In the genomic region with DNA sequence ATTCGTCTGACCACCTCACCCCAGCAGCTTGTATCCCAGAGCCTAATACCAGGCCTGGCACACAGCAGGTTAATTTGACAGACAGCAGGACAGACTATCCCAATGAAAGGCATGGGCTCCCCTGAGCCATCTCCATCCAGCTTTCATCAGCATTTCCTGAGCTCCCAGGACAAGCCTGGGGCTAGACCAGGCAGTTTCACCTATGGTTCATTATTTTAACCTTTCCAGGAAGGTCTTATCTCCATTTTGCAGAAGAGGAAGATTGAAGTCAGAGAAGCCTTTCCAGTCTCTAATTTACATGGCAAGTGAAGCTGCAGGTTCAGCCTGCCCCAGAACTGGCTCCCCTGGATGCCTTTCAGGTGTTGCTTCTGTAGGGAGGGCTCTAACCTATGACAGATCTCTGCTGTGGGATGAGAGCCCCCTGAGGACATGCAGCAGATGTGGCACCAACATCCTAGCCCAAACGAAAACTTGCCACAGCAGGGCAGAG, we compare ENCODE assay signal across 15 cellular contexts. TPM values are rescaled to one million over a fixed set of nuclear protein-coding genes. Genes with fewer than 3 reads are reported as not detected.
DNase-seq lines count a peak whose midpoint lies in the region; ATAC-seq and TF ChIP-seq lines count a peak whose summit lies in the region.
"Had no signal": no experiment of that assay in that cellular context is flagged by ENCODE, and none has a peak within 500 bp of the region (broad histone marks: within the 10 kb centered on the region; RNA-seq: fewer than 3 reads in every experiment).

No MANE protein-coding gene starts in this region.

- no peak for TF ChIP-seq CTCF in neutrophil (IDR thresholded peaks at IDR 0.05)

- H3K4me1 ChIP-seq in CD4-positive, alpha-beta memory T cell (ENCODE audit: insufficient read depth, low read length) = peaks cover 63% of the 10 kb centered on the region
- H3K4me1 ChIP-seq in esophagus (ENCODE audit: control insufficient read depth in 2 of 2, insufficient read depth in 2 of 2, low read length in 1 of 2) = peaks cover 5 to 29% of the 10 kb centered on the region in 2 donors
- H3K4me1 ChIP-seq in neutrophil (ENCODE audit: control insufficient read depth in 1 of 2, insufficient read depth in 1 of 2, low read depth in 1 of 2, low read length in 1 of 2) = peaks cover 28 to 35% of the 10 kb centered on the region in 2 experiments

- no peak overlapping the region for H3K4me3 Mint-ChIP-seq in CD4-positive, alpha-beta memory T cell
- H3K4me3 Mint-ChIP-seq: activated T-cell treated with anti-CD3 and anti-CD28 coated beads, Interleukin-2, amount 50 U/mL, for 72 hours had no signal

- POLR2A ChIA-PET in CD4-positive, alpha-beta memory T cell (lab: Charles Lee; ENCODE audit: partially characterized antibody) = interaction anchor here (1.0 to 1.8 kb wide), 2 partner anchors 17 to 66 kb away, joined by 5 to 9 read pairs; a partner anchor contains a TSS

- H3K36me3 ChIP-seq in CD4-positive, alpha-beta memory T cell (ENCODE audit: insufficient read depth, low read length) = no peaks in the 10 kb centered on the region
- H3K36me3 ChIP-seq in esophagus (ENCODE audit: control insufficient read depth in 2 of 2, insufficient read depth in 2 of 2, low read length in 1 of 2) (no peaks in the 10 kb centered on the region), neutrophil (no peaks in the 10 kb centered on the region)
- H3K36me3 ChIP-seq: breast epithelium had no signal

- no peak overlapping the region for H3K4me3 ChIP-seq in CD4-positive, alpha-beta memory T cell (ENCODE audit: low read length in 2 of 2)
- no peak overlapping the region for H3K4me3 ChIP-seq in esophagus (ENCODE audit: low read depth in 1 of 2, low read length in 2 of 2)
- no peak overlapping the region for H3K4me3 ChIP-seq in neutrophil (ENCODE audit: low read depth in 1 of 2, low read length in 1 of 2)
- H3K4me3 ChIP-seq: breast epithelium, heart left ventricle had no signal

- H3K27me3 ChIP-seq in CD4-positive, alpha-beta memory T cell (ENCODE audit: insufficient read depth, low read length) = no peaks in the 10 kb centered on the region
- H3K27me3 ChIP-seq in esophagus (ENCODE audit: control insufficient read depth in 1 of 2, insufficient read depth in 2 of 2, low read length in 2 of 2) = no peaks in the 10 kb centered on the region
- no peaks in the 10 kb centered on the region for H3K27me3 ChIP-seq in neutrophil
- H3K27me3 ChIP-seq: BE2C, breast epithelium, heart left ventricle had no signal

- WGBS in esophagus, 2 donors = 69 to 80% methylated on average over 2 of the region's 2 CpGs

- no peaks in the 10 kb centered on the region for H3K9me3 ChIP-seq in CD4-positive, alpha-beta memory T cell (ENCODE audit: control insufficient read depth in 1 of 2, low read length in 2 of 2)
- H3K9me3 ChIP-seq in esophagus (ENCODE audit: control insufficient read depth in 2 of 2, insufficient read depth in 1 of 2, low read depth in 1 of 2, low read length in 1 of 2) (no peaks in the 10 kb centered on the region), neutrophil (no peaks in the 10 kb centered on the region)
- H3K9me3 ChIP-seq: BE2C, breast epithelium, heart left ventricle had no signal

- H3K9me3 Mint-ChIP-seq in CD4-positive, alpha-beta memory T cell = peaks cover 0 to 2% (median 0%) of the 10 kb centered on the region in 8 donors

- H3K4me1 Mint-ChIP-seq in CD4-positive, alpha-beta memory T cell = peaks cover 50 to 91% (median 68%) of the 10 kb centered on the region in 4 donors

- CTCF ChIA-PET in CD4-positive, alpha-beta memory T cell (lab: Charles Lee; ENCODE audit: partially characterized antibody) = interaction anchor here (0.7 to 1.1 kb wide), 4 partner anchors 9 to 54 kb away, joined by 3 read pairs; no protein-coding TSS in a partner anchor

- DNase-seq in CD4-positive, alpha-beta memory T cell = no peak
- DNase-seq in OCI-M1 (lab: John Stamatoyannopoulos, UW) (peak; percentile 80), DMS53 (lab: John Stamatoyannopoulos, UW) (no peak), foreskin melanocyte (no peak), DMS53 treated with DMSO at 0.1 percent for 48 hours (lab: John Stamatoyannopoulos, UW; ENCODE audit: unreplicated experiment) (no peak)
- DNase-seq: activated CD4-positive, alpha-beta T cell treated with anti-CD3 and anti-CD28 coated beads for 4 hours; activated T-cell treated with anti-CD3 and anti-CD28 coated beads, Interleukin-2, amount 50 U/mL, for 72 hours; BE2C; heart left ventricle; MM.1S had no signal

- no peaks in the 10 kb centered on the region for H3K27me3 Mint-ChIP-seq in CD4-positive, alpha-beta memory T cell

- intact Hi-C loops in CD4-positive, alpha-beta memory T cell (cut with micrococcal nuclease) = no loop called here

- peaks cover 4 to 14% of the 10 kb centered on the region in 2 donors for H3K36me3 Mint-ChIP-seq in CD4-positive, alpha-beta memory T cell

- H3K27ac Mint-ChIP-seq in CD4-positive, alpha-beta memory T cell = peak overlapping the region in 4 of 7 donors; percentile 42 to 52 (median 49)
- H3K27ac Mint-ChIP-seq: activated T-cell treated with anti-CD3 and anti-CD28 coated beads, Interleukin-2, amount 50 U/mL, for 72 hours had no signal

- ATAC-seq in HG03108 (IDR thresholded peaks at IDR 0.05; ENCODE audit: unreplicated experiment) = no peak
- ATAC-seq: activated T-cell treated with anti-CD3 and anti-CD28 coated beads, Interleukin-2, amount 50 U/mL, for 72 hours; heart left ventricle; SK-N-SH treated with all-trans-retinoic acid at 6 μM for 48 hours had no signal

- no peak overlapping the region for H3K27ac ChIP-seq in CD4-positive, alpha-beta memory T cell (ENCODE audit: low read depth, low read length)
- H3K27ac ChIP-seq in esophagus (ENCODE audit: low read depth in 2 of 2, low read length in 1 of 2) (peak overlapping the region; percentile 21 to 26), neutrophil (peak overlapping the region; percentile 13)

RNA-seq across cellular contexts. Expression of a gene that starts 17.0 kb away (rescaled TPM):
- 10 to 100 TPM; 45.0 to 47.5 TPM for total RNA-seq in CD4-positive, alpha-beta memory T cell
- 1 to 10 TPM; 6.6 to 7.9 TPM for polyA plus RNA-seq in CD4-positive, alpha-beta memory T cell
- 1 to 10 TPM; 4.9 to 5.0 TPM for polyA plus RNA-seq in esophagus
